In the genomic region with DNA sequence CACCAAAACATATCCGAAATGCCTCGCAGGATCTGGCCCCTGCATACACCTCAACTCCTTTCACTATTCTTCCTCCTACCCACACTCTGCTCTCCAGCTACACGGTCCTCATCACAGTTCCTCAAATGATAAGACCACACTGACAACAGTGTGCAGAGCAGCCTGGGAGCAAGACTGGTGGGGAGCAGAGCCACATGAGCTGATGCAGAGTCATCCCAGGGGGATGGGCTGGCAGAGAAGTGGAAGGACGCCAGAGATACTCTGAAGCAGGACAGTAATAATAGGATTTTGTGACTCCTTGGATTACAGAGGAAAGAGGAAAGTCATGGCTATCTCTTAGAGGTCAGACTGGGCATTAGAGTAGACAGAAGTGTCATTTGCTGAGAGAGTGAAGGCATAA, we compare ENCODE assay signal across 8 cellular contexts.
A peak's percentile ranks its signal among the peaks of the same experiment; 100 is the strongest.
DNase-seq lines count a peak whose midpoint lies in the region; ATAC-seq, FAIRE-seq and TF ChIP-seq lines count a peak whose summit lies in the region.
"Not testable (repeated sequence)": the region's sequence is repeated elsewhere in the genome, so short reads cannot be mapped to it uniquely, and the experiment has no call there.

No MANE protein-coding gene starts in this region.

- not testable (repeated sequence) for TF ChIP-seq POLR2A in A549 (IDR thresholded peaks at IDR 0.05; ENCODE audit: low read length); NB4 (IDR thresholded peaks at IDR 0.05; ENCODE audit: extremely low read depth, insufficient read length)

- H3K27me3 Mint-ChIP-seq in activated naive CD8-positive, alpha-beta T cell treated with anti-CD3 and anti-CD28 coated beads, Interleukin-2, amount 50 U/mL, for 24 hours, result peaks cover 20% of the 10 kb centered on the region
- H3K27me3 Mint-ChIP-seq in stimulated activated memory B cell treated with anti-CD40 and anti-IgM and Interleukin-4, amounts not matched to agents 10 μg/mL and 1 μg/mL and 100 μg/mL, for 72 hours, result not testable (repeated sequence)

- TF ChIP-seq RAD21 in A549 (conservative IDR thresholded peaks at IDR 0.05 in 1 of 2, IDR thresholded peaks at IDR 0.05 in 1 of 2), result not testable (repeated sequence)

- TF ChIP-seq EP300 in A549 (IDR thresholded peaks at IDR 0.05), result not testable (repeated sequence)

- H3K9me3 ChIP-seq in A549, result peaks cover 27% of the 10 kb centered on the region

- H3K9me3 Mint-ChIP-seq in activated naive CD8-positive, alpha-beta T cell treated with anti-CD3 and anti-CD28 coated beads, Interleukin-2, amount 50 U/mL, for 24 hours; stimulated activated memory B cell treated with anti-CD40 and anti-IgM and Interleukin-4, amounts not matched to agents 10 μg/mL and 1 μg/mL and 100 μg/mL, for 72 hours: not testable (repeated sequence)

- intact Hi-C loops in left ventricle myocardium superior (cut with micrococcal nuclease), result not testable (repeated sequence)

- H3K4me1 ChIP-seq in A549, result peaks cover 59% of the 10 kb centered on the region

- POLR2A ChIA-PET in A549 (lab: Yijun Ruan, JAX), result not testable (repeated sequence)

- ATAC-seq in A549 (peak in 1 of 2 experiments; percentile 37; a peak in 2 of 6 replicates), SK-N-SH treated with all-trans-retinoic acid at 6 μM for 48 hours (peak; percentile 80), left ventricle myocardium superior (peak; percentile 73)
- not testable (repeated sequence) for ATAC-seq in activated naive CD8-positive, alpha-beta T cell treated with anti-CD3 and anti-CD28 coated beads, Interleukin-2, amount 50 U/mL, for 24 hours
- ATAC-seq in stimulated activated memory B cell treated with anti-CD40 and anti-IgM and Interleukin-4, amounts not matched to agents 10 μg/mL and 1 μg/mL and 100 μg/mL, for 72 hours, result peak; percentile 56

- not testable (repeated sequence) for H3K27me3 ChIP-seq in HL-60 (ENCODE audit: insufficient read depth, poor library complexity, severe bottlenecking)

- FAIRE-seq in A549 (lab: Jason Lieb, UNC), result not testable (repeated sequence)
- peak; percentile 12 for FAIRE-seq in GM18507 (lab: Jason Lieb, UNC)

- peak overlapping the region; percentile 41 for H3K27ac Mint-ChIP-seq in activated naive CD8-positive, alpha-beta T cell treated with anti-CD3 and anti-CD28 coated beads, Interleukin-2, amount 50 U/mL, for 24 hours
- not testable (repeated sequence) for H3K27ac Mint-ChIP-seq in stimulated activated memory B cell treated with anti-CD40 and anti-IgM and Interleukin-4, amounts not matched to agents 10 μg/mL and 1 μg/mL and 100 μg/mL, for 72 hours

- 83% methylated on average over 4 of the region's 4 CpGs for whole genome bisulfite sequencing in A549 (ENCODE audit: missing lambda C conversion rate)

- H3K4me3 ChIP-seq in A549; HL-60 (replicated peaks; ENCODE audit: insufficient read depth, low read length); NB4 (ENCODE audit: low read depth, low read length): not testable (repeated sequence)

- not testable (repeated sequence) for TF ChIP-seq CTCF in A549 (IDR thresholded peaks at IDR 0.05); HL-60 (IDR thresholded peaks at IDR 0.05; ENCODE audit: insufficient read depth, low read length); NB4 (IDR thresholded peaks at IDR 0.05; ENCODE audit: low read depth, low read length)

- DNase-seq in A549 (ENCODE audit: low read depth in 1 of 2, low spot score in 1 of 2); GM18507 (ENCODE audit: extremely low spot score, insufficient read length, low read depth); activated naive CD8-positive, alpha-beta T cell treated with anti-CD3 and anti-CD28 coated beads, Interleukin-2, amount 50 U/mL, for 24 hours; left ventricle myocardium superior: not testable (repeated sequence)
- DNase-seq in HL-60 (ENCODE audit: low read depth in 1 of 2, low spot score in 1 of 2) (peak in 1 of 2 experiments; percentile 79), NB4 (ENCODE audit: low read depth) (peak; percentile 85)

- CTCF ChIA-PET in A549 (lab: Yijun Ruan, JAX), result not testable (repeated sequence)

- H3K4me1 Mint-ChIP-seq in activated naive CD8-positive, alpha-beta T cell treated with anti-CD3 and anti-CD28 coated beads, Interleukin-2, amount 50 U/mL, for 24 hours; stimulated activated memory B cell treated with anti-CD40 and anti-IgM and Interleukin-4, amounts not matched to agents 10 μg/mL and 1 μg/mL and 100 μg/mL, for 72 hours: not testable (repeated sequence)

- H3K36me3 Mint-ChIP-seq in activated naive CD8-positive, alpha-beta T cell treated with anti-CD3 and anti-CD28 coated beads, Interleukin-2, amount 50 U/mL, for 24 hours (ENCODE audit: low read depth); stimulated activated memory B cell treated with anti-CD40 and anti-IgM and Interleukin-4, amounts not matched to agents 10 μg/mL and 1 μg/mL and 100 μg/mL, for 72 hours: not testable (repeated sequence)

- peak overlapping the region; percentile 21; the same call in 1 of the 3 replicates for H3K4me2 ChIP-seq in A549

- peak overlapping the region; percentile 65 to 77 for H3K27ac ChIP-seq in A549
- peak overlapping the region; percentile 68 for H3K27ac ChIP-seq in HL-60 (replicated peaks)

- not testable (repeated sequence) for H3K4me3 Mint-ChIP-seq in activated naive CD8-positive, alpha-beta T cell treated with anti-CD3 and anti-CD28 coated beads, Interleukin-2, amount 50 U/mL, for 24 hours; stimulated activated memory B cell treated with anti-CD40 and anti-IgM and Interleukin-4, amounts not matched to agents 10 μg/mL and 1 μg/mL and 100 μg/mL, for 72 hours
